In genomic region chrY:19567051-19567901, GRCh38 we compare ENCODE assay signal across 8 cellular contexts.
DNase-seq lines count a peak whose midpoint lies in the region; ATAC-seq and TF ChIP-seq lines count a peak whose summit lies in the region.

No MANE protein-coding gene starts in this region.

- H3K79me1 ChIP-seq in mesendoderm (ENCODE audit: low read length) = no peaks in the 10 kb centered on the region

- peak overlapping the region; percentile 84 for H3K56ac ChIP-seq in mesendoderm (ENCODE audit: low read length)

- no peak overlapping the region for H2AK5ac ChIP-seq in mesendoderm (ENCODE audit: low read length)

- H3K9me3 ChIP-seq in right atrium auricular region (no peaks in the 10 kb centered on the region), tibial artery (no peaks in the 10 kb centered on the region)

- H3K9ac ChIP-seq in mesendoderm (ENCODE audit: low read length) = peak overlapping the region; percentile 84

- H3K4ac ChIP-seq in mesendoderm (ENCODE audit: low read depth, low read length) = no peak overlapping the region

- H3K18ac ChIP-seq in mesendoderm (ENCODE audit: low read length) = peak overlapping the region; percentile 25

- peaks cover 17% of the 10 kb centered on the region for H3K79me2 ChIP-seq in mesendoderm (ENCODE audit: control insufficient read depth, insufficient read depth, low read length)

- TF ChIP-seq CTCF in right atrium auricular region (IDR thresholded peaks at IDR 0.05) = no peak
- TF ChIP-seq CTCF in tibial artery (IDR thresholded peaks at IDR 0.05) = no peak

- H3K4me1 ChIP-seq in right atrium auricular region (no peaks in the 10 kb centered on the region), mesendoderm (ENCODE audit: control insufficient read depth, low read depth, low read length) (no peaks in the 10 kb centered on the region), tibial artery (no peaks in the 10 kb centered on the region)

- H2BK15ac ChIP-seq in mesendoderm (replicated peaks; ENCODE audit: low read depth) = no peak overlapping the region

- intact Hi-C loops in Right ventricle myocardium superior (cut with DNase I) (no loop called here), tibial artery (cut with DNase I; ENCODE audit: low total_unique reads) (no loop called here)

- peak; percentile 99 for ATAC-seq in Right ventricle myocardium superior (ENCODE audit: poor library complexity)

- H3K4me2 ChIP-seq in mesendoderm (ENCODE audit: low read length) = peak overlapping the region; percentile 38

- H3K36me3 ChIP-seq in right atrium auricular region = no peaks in the 10 kb centered on the region
- no peaks in the 10 kb centered on the region for H3K36me3 ChIP-seq in mesendoderm (ENCODE audit: control insufficient read depth, insufficient read depth, low read length)
- no peaks in the 10 kb centered on the region for H3K36me3 ChIP-seq in tibial artery

- no peak overlapping the region for H3K27ac ChIP-seq in right atrium auricular region
- H3K27ac ChIP-seq in mesendoderm (ENCODE audit: low read depth, low read length) = peak overlapping the region; percentile 75
- peak overlapping the region; percentile 70 to 83 for H3K27ac ChIP-seq in tibial artery

- peak overlapping the region; percentile 29 for H3K23ac ChIP-seq in mesendoderm (ENCODE audit: low read length)

- no peak overlapping the region for H2BK5ac ChIP-seq in mesendoderm (ENCODE audit: low read length)

- H4K5ac ChIP-seq in mesendoderm (ENCODE audit: low read length) = no peak overlapping the region

- H3K27me3 ChIP-seq in right atrium auricular region (no peaks in the 10 kb centered on the region), mesendoderm (ENCODE audit: insufficient read depth, low read length, poor library complexity) (no peaks in the 10 kb centered on the region), tibial artery (no peaks in the 10 kb centered on the region)

- no CpG with 5 or more reads among the region's 52 CpGs for WGBS in mesendoderm (ENCODE audit: extremely low coverage, insufficient coverage, low lambda C conversion rate)

- H4K8ac ChIP-seq in mesendoderm (ENCODE audit: low read depth, low read length) = no peak overlapping the region

- H3K4me3 ChIP-seq in right atrium auricular region (no peak overlapping the region), mesendoderm (ENCODE audit: low read length) (peak overlapping the region; percentile 79), tibial artery (peak overlapping the region; percentile 65 to 68)

- no peak overlapping the region for H2BK120ac ChIP-seq in mesendoderm (ENCODE audit: low read depth, low read length)

- DNase-seq in Right ventricle myocardium superior (peak; percentile 92), right atrium auricular region (ENCODE audit: low spot score) (no peak), NCI-H526 treated with DMSO at 0.1 percent for 48 hours (lab: John Stamatoyannopoulos, UW) (peak; percentile 88), anterior cingulate cortex (lab: John Stamatoyannopoulos, UW) (peak in 33 of 58 donors; percentile 24 to 92 (median 80)), mesendoderm (peak; percentile 98), tibial artery (peak; percentile 94), AG08396 (ENCODE audit: low spot score) (no peak), ecto neural progenitor cell (ENCODE audit: low spot score) (no peak)

Comparison
In these comparisons a context has a peak if more than half of its experiments do, and no peak if none do; other contexts are left out.
1. DNase-seq: peak in Right ventricle myocardium superior (single experiment), NCI-H526 treated with DMSO at 0.1 percent for 48 hours (single experiment), anterior cingulate cortex (33 of 58), mesendoderm (single experiment) and tibial artery (2 of 2); none in right atrium auricular region (single experiment), AG08396 (single experiment) and ecto neural progenitor cell (single experiment).
2. H3K27ac ChIP-seq: peak in mesendoderm (single experiment) and tibial artery (2 of 2); none in right atrium auricular region (0 of 2).
3. H3K4me3 ChIP-seq: peak in mesendoderm (single experiment) and tibial artery (2 of 2); none in right atrium auricular region (0 of 2).